ENCODE assay signal across 18 cellular contexts in the genomic region with DNA sequence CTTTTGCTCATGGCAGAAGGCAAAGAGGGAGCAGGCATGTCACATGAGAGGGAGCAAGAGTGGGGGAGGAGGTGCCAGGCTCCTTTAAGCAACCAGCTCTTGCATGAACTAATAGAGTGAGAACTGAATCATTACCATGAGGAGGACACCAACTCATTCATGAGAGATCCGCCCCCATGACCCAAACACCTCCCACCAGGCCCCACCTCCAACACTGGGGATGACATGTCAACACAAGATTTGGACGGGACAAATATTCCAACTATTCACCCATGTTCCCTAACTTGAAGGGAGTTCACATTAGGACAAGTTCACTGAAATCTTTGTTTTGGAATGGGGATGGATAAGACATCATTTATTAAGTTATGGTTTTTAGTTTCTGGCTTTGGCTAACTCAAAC.
A peak's percentile ranks its signal among the peaks of the same experiment; 100 is the strongest.
DNase-seq lines count a peak whose midpoint lies in the region; FAIRE-seq and TF ChIP-seq lines count a peak whose summit lies in the region.
"Had no signal": no experiment of that assay in that cellular context is flagged by ENCODE, and none has a peak within 500 bp of the region (broad histone marks: within the 10 kb centered on the region; RNA-seq: fewer than 3 reads in every experiment).

No MANE protein-coding gene starts in this region.

- H3K36me3 ChIP-seq in Caco-2 (ENCODE audit: control insufficient read depth, insufficient read depth, low read length) (no peaks in the 10 kb centered on the region), bronchial epithelial cell (ENCODE audit: control insufficient read depth, insufficient read depth, low read length) (no peaks in the 10 kb centered on the region), right atrium auricular region (no peaks in the 10 kb centered on the region)

- H3K27me3 Mint-ChIP-seq in Caco-2 (ENCODE audit: insufficient read depth, unreplicated experiment) = no peaks in the 10 kb centered on the region

- H3K4me1 Mint-ChIP-seq in Caco-2 (ENCODE audit: low read depth, unreplicated experiment) = peaks cover 14% of the 10 kb centered on the region
- H3K4me1 Mint-ChIP-seq: CD14-positive monocyte, IgD-negative memory B cell had no signal

- no peaks in the 10 kb centered on the region for H3K36me3 Mint-ChIP-seq in Caco-2 (ENCODE audit: insufficient read depth, unreplicated experiment)
- H3K36me3 Mint-ChIP-seq: CD14-positive monocyte had no signal

- H3K27ac Mint-ChIP-seq in Caco-2 (ENCODE audit: unreplicated experiment) = no peak overlapping the region
- H3K27ac Mint-ChIP-seq: CD14-positive monocyte, IgD-negative memory B cell had no signal

- intact Hi-C loops in Caco-2 (cut with micrococcal nuclease; ENCODE audit: unreplicated experiment) = no loop called here
- intact Hi-C loops in lower leg skin (cut with DNase I; ENCODE audit: low total_unique reads) = no loop called here

- peaks cover 28% of the 10 kb centered on the region for H3K9me3 Mint-ChIP-seq in Caco-2 (ENCODE audit: unreplicated experiment)

- DNase-seq in Caco-2 (peak; percentile 44 to 46), bronchial epithelial cell (ENCODE audit: low read depth) (peak; percentile 87), right atrium auricular region (ENCODE audit: low spot score) (peak; percentile 60), lower leg skin (ENCODE audit: low spot score in 2 of 2) (peak; percentile 43 to 89), SHP77 (lab: John Stamatoyannopoulos, UW) (no peak), NAMALWA (ENCODE audit: low spot score) (no peak), SKM-1 (lab: John Stamatoyannopoulos, UW; ENCODE audit: unreplicated experiment) (no peak), amniotic stem cell (lab: John Stamatoyannopoulos, UW) (no peak)
- DNase-seq: GM23248, NCI-H1436, NCI-H2081, NCI-H510A treated with DMSO at 0.1 percent for 48 hours had no signal

- CTCF ChIA-PET in Caco-2 (lab: Charles Lee) = no interaction called here

- POLR2A ChIA-PET in Caco-2 (lab: Charles Lee) = interaction anchor here (0.9 kb wide), 1 partner anchor 16 kb away, joined by 7 read pairs; no protein-coding TSS in a partner anchor

- TF ChIP-seq CTCF in Caco-2 (IDR thresholded peaks at IDR 0.05; ENCODE audit: insufficient read depth in 1 of 2, low read depth in 1 of 2, low read length in 1 of 2, severe bottlenecking in 1 of 2, unreplicated experiment in 1 of 2) = no peak
- no peak for TF ChIP-seq CTCF in bronchial epithelial cell (IDR thresholded peaks at IDR 0.05; ENCODE audit: insufficient read depth, low read length, severe bottlenecking)
- no peak for TF ChIP-seq CTCF in right atrium auricular region (IDR thresholded peaks at IDR 0.05)
- TF ChIP-seq CTCF in lower leg skin (IDR thresholded peaks at IDR 0.05) = no peak

- no peak overlapping the region for H3K27ac ChIP-seq in right atrium auricular region
- H3K27ac ChIP-seq: A549, GM23248 had no signal

- peaks cover 11% of the 10 kb centered on the region; the same call in 1 of the 2 replicates for H3K9me3 ChIP-seq in Caco-2
- peaks cover 0 to 23% of the 10 kb centered on the region in 2 donors for H3K9me3 ChIP-seq in right atrium auricular region
- H3K9me3 ChIP-seq: A549 had no signal

- H3K4me3 Mint-ChIP-seq in Caco-2 (ENCODE audit: unreplicated experiment) = no peak overlapping the region
- H3K4me3 Mint-ChIP-seq: CD14-positive monocyte, IgD-negative memory B cell had no signal

- H3K4me1 ChIP-seq in Caco-2 (0 out of 2 replicates have a peak, but pooled peaks cover under 1% of the 10 kb centered on the region), right atrium auricular region (no peaks in the 10 kb centered on the region)
- H3K4me1 ChIP-seq: A549 had no signal

- H3K27me3 ChIP-seq in Caco-2 (replicated peaks; ENCODE audit: control insufficient read depth, insufficient read depth, low read length) (no peaks in the 10 kb centered on the region), bronchial epithelial cell (ENCODE audit: control insufficient read depth, insufficient read depth, low read length) (no peaks in the 10 kb centered on the region), right atrium auricular region (no peaks in the 10 kb centered on the region)

- TF ChIP-seq POLR2A in lower leg skin (IDR thresholded peaks at IDR 0.05) = no peak

- H3K4me3 ChIP-seq in Caco-2 (ENCODE audit: low read depth, low read length) = no peak overlapping the region
- H3K4me3 ChIP-seq in bronchial epithelial cell (ENCODE audit: low read depth, low read length) = no peak overlapping the region
- H3K4me3 ChIP-seq in right atrium auricular region = no peak overlapping the region
- no peak overlapping the region for H3K4me3 ChIP-seq in lower leg skin (ENCODE audit: low read depth, poor library complexity, severe bottlenecking)
- H3K4me3 ChIP-seq: A549, GM23248 had no signal

- BruUV-seq in Caco-2 (replicated peaks; lab: Mats Ljungman, UMichigan) = no TSS peak

- FAIRE-seq in bronchial epithelial cell (lab: Jason Lieb, UNC) = no peak
- FAIRE-seq: A549, G401.6, GM12892, GM19239 had no signal

- WGBS in lower leg skin, 2 donors = 25 to 30% methylated on average over 2 of the region's 2 CpGs

Comparison
In these comparisons a context has a peak if more than half of its experiments do, and no peak if none do; other contexts are left out.
1. DNase-seq: peak in Caco-2 (2 of 2), bronchial epithelial cell (single experiment), right atrium auricular region (single experiment) and lower leg skin (2 of 2); none in SHP77 (0 of 2), NAMALWA (single experiment), SKM-1 (single experiment) and amniotic stem cell (single experiment).